14 cellular contexts compared by ENCODE assay signal in the genomic region with DNA sequence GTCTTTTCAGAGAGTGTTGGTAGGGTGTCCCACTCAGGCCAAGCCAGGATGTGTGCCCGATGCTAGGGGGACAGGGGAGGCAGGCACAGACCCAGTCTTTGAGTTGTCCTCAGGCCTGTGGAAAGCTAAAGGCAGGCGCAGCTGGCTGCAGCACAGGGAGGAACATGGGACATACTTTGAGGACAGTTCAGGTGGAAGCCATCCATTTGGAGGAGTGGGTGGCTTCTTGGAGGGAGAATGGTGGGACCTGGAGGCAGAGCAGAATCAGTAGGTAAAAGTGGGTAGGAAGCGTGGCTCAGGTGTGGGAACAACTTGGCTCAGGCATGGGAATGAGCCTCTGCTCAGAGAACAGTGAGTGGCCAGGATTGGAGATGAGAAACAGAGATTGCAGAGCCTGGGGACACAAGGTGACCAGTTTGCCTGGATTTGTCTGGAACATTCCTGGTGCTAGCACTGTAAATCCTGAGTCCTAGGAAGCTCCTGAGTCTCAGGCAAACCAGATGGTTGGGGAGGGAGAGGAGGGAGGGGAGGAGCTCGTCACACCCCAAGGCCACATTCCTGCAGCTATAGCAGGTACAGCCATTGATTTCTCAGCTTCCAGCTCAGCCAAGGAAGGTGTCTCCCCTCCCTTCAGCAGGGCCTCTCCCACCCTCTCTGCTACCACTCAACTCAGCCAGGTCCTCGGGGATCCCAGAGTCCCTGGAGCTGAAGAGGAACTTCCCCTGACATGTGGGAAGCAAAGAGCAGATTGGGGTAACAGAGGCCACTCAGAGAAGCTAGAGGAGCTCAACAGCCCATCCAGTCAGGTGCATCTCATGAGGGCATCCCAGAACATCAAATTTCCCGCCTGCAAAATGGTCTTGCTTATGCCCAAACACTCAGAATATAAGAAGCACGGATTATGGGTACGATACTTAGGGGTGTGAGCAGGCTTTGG.
DNase-seq lines count a peak whose midpoint lies in the region; ATAC-seq and TF ChIP-seq lines count a peak whose summit lies in the region.
"Had no signal": no experiment of that assay in that cellular context is flagged by ENCODE, and none has a peak within 500 bp of the region (broad histone marks: within the 10 kb centered on the region; RNA-seq: fewer than 3 reads in every experiment).

No MANE protein-coding gene starts in this region.

- ATAC-seq in right lobe of liver: peak in 3 of 4 donors; percentile 17 to 39 (median 30)
- ATAC-seq: stimulated activated naive CD8-positive, alpha-beta T cell treated with anti-CD3 and anti-CD28 coated beads, Interleukin-15, amount 100 ng/mL, for 72 hours had no signal

- H3K4me1 ChIP-seq in BLaER1: peaks cover 57% of the 10 kb centered on the region
- no peaks in the 10 kb centered on the region for H3K4me1 ChIP-seq in breast epithelium
- peaks cover 0 to 50% (median 11%) of the 10 kb centered on the region in 4 donors for H3K4me1 ChIP-seq in right lobe of liver

- no peak overlapping the region for H3K4me3 ChIP-seq in BLaER1
- no peak overlapping the region for H3K4me3 ChIP-seq in breast epithelium
- no peak overlapping the region for H3K4me3 ChIP-seq in right lobe of liver

- peaks cover 27% of the 10 kb centered on the region for H3K36me3 ChIP-seq in BLaER1
- no peaks in the 10 kb centered on the region for H3K36me3 ChIP-seq in breast epithelium
- H3K36me3 ChIP-seq in right lobe of liver: no peaks in the 10 kb centered on the region
- H3K36me3 ChIP-seq: neutrophil had no signal

- 67% methylated on average over 4 of the region's 8 CpGs for WGBS in right lobe of liver (ENCODE audit: insufficient coverage, low coverage, low lambda C conversion rate, missing lambda C conversion rate)

- no peaks in the 10 kb centered on the region for H3K27me3 ChIP-seq in BLaER1
- no peaks in the 10 kb centered on the region for H3K27me3 ChIP-seq in breast epithelium
- H3K27me3 ChIP-seq in right lobe of liver: no peaks in the 10 kb centered on the region

- no peak overlapping the region for H3K9ac ChIP-seq in BLaER1

- TF ChIP-seq POLR2A in breast epithelium (IDR thresholded peaks at IDR 0.05): no peak
- no peak for TF ChIP-seq POLR2A in right lobe of liver (IDR thresholded peaks at IDR 0.05)

- no peak overlapping the region for H3K27ac ChIP-seq in BLaER1
- H3K27ac ChIP-seq in breast epithelium: peak overlapping the region; percentile 81 to 82
- H3K27ac ChIP-seq in right lobe of liver: peak overlapping the region in 2 of 3 donors; percentile 53 to 80
- H3K27ac ChIP-seq: neutrophil had no signal

- H4K20me1 ChIP-seq in BLaER1: no peaks in the 10 kb centered on the region; the same call in 1 of the 2 replicates

- DNase-seq in HT-29 (ENCODE audit: low spot score) (peak; percentile 65), breast epithelium (ENCODE audit: low spot score in 2 of 2) (peak; percentile 66), right lobe of liver (no peak), DMS79 (lab: John Stamatoyannopoulos, UW) (no peak), Kasumi-1 (lab: John Stamatoyannopoulos, UW) (no peak), NCI-H446 treated with DMSO at 0.1 percent for 48 hours (lab: John Stamatoyannopoulos, UW) (no peak), NCI-H1694 treated with DMSO at 0.1 percent for 48 hours (lab: John Stamatoyannopoulos, UW) (no peak)
- DNase-seq: aorta; NCI-H2081 treated with DMSO at 0.1 percent for 48 hours; NK-92 treated with Interleukin-12 subunit alpha and Interleukin-12 subunit beta, amount 100 ng/mL, for 24 hours; Right ventricle myocardium superior; stimulated activated naive CD8-positive, alpha-beta T cell treated with anti-CD3 and anti-CD28 coated beads, Interleukin-15, amount 100 ng/mL, for 72 hours had no signal

- H3K4me2 ChIP-seq in BLaER1: peak overlapping the region; percentile 87

- H3K9me3 ChIP-seq in BLaER1 (peaks cover 29% of the 10 kb centered on the region), breast epithelium (peaks cover 0 to 6% of the 10 kb centered on the region in 2 donors), right lobe of liver (no peaks in the 10 kb centered on the region)
- H3K9me3 ChIP-seq: neutrophil had no signal

- intact Hi-C loops in breast epithelium (cut with DNase I; ENCODE audit: low total_unique reads) (loop anchor here (1.0 kb wide), 1 partner anchor 29 kb away; no protein-coding TSS in a partner anchor), right lobe of liver (cut with DNase I) (no loop called here)

- TF ChIP-seq CTCF in breast epithelium (IDR thresholded peaks at IDR 0.05): no peak
- TF ChIP-seq CTCF in right lobe of liver (IDR thresholded peaks at IDR 0.05): no peak

Comparison
In these comparisons a context has a peak if more than half of its experiments do, and no peak if none do; other contexts are left out.
1. DNase-seq: peak in HT-29 (single experiment) and breast epithelium (2 of 2); none in right lobe of liver (0 of 3), DMS79 (single experiment), Kasumi-1 (0 of 2), NCI-H446 treated with DMSO at 0.1 percent for 48 hours (single experiment) and NCI-H1694 treated with DMSO at 0.1 percent for 48 hours (single experiment).